In the genomic region with DNA sequence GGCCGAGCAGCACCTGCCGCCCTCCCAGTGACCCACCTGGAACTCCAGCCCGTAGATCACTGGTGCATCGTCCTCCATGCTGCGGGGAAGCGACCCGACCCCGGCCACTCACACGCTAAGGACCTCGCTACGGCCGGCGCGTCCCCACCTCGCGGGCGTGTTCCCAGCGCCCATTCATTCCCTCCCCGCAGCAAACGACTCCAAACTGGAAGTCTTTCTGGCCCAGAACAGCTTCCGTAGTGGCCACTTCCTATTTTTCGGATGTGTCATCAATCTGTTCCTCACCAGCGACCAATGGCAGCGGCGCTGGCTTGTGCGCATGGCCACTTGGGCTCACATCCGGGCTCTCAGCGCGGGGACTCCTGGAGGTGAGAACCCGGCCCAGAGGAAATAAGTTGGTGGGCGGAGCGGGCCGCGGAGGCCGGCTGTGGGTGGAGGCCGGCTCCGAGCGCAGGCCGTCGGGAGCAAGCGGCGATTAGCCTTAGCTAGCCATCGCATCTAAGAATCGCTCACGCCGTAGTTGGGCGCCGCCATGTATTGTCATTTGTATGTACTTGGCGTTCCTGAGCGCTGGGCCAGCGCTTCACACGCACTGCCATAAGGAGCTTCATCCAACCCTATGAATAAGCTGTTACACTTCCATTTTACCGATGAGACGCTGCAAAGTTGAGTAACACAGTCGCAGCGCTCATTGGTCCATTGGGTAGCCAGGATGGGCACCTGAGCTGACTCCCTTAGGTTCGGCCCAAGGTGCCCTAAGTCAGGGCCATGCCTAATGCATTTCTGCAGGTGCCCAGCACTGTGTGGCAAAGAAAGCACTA, we compare ENCODE assay signal across 1 cellular context.
A peak's percentile ranks its signal among the peaks of the same experiment; 100 is the strongest.
TF ChIP-seq lines count a peak whose summit lies in the region.

Gene EIPR1, minus strand, starts transcription at position 207 of the 821 bp plus-strand sequence. Its CDS starts 129 bp downstream, at position 78.

TF ChIP-seq in WTC11, 78 proteins besides CTCF, POLR2A, EP300 and RAD21 (continued from another document):
- TF ChIP-seq, protein P1, sequence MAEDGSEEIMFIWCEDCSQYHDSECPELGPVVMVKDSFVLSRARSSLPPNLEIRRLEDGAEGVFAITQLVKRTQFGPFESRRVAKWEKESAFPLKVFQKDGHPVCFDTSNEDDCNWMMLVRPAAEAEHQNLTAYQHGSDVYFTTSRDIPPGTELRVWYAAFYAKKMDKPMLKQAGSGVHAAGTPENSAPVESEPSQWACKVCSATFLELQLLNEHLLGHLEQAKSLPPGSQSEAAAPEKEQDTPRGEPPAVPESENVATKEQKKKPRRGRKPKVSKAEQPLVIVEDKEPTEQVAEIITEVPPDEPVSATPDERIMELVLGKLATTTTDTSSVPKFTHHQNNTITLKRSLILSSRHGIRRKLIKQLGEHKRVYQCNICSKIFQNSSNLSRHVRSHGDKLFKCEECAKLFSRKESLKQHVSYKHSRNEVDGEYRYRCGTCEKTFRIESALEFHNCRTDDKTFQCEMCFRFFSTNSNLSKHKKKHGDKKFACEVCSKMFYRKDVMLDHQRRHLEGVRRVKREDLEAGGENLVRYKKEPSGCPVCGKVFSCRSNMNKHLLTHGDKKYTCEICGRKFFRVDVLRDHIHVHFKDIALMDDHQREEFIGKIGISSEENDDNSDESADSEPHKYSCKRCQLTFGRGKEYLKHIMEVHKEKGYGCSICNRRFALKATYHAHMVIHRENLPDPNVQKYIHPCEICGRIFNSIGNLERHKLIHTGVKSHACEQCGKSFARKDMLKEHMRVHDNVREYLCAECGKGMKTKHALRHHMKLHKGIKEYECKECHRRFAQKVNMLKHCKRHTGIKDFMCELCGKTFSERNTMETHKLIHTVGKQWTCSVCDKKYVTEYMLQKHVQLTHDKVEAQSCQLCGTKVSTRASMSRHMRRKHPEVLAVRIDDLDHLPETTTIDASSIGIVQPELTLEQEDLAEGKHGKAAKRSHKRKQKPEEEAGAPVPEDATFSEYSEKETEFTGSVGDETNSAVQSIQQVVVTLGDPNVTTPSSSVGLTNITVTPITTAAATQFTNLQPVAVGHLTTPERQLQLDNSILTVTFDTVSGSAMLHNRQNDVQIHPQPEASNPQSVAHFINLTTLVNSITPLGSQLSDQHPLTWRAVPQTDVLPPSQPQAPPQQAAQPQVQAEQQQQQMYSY (CRISPR knock-in tag; IDR thresholded peaks at IDR 0.05), result no peak
- TF ChIP-seq ZNF532 (CRISPR knock-in tag; IDR thresholded peaks at IDR 0.05; ENCODE audit: borderline replicate concordance) (no peak), ELF4 (CRISPR knock-in tag; IDR thresholded peaks at IDR 0.05; ENCODE audit: low read depth) (0 out of 2 replicates have a peak, but pooled peaks have one; percentile 59), GTF2I (CRISPR knock-in tag; conservative IDR thresholded peaks at IDR 0.05) (no peak), ETV6 (CRISPR knock-in tag; IDR thresholded peaks at IDR 0.05) (peak; percentile 81; the same call in 1 of the 2 replicates), NFYB (CRISPR knock-in tag; conservative IDR thresholded peaks at IDR 0.05; ENCODE audit: low read depth) (peak; percentile 59), EMX1 (CRISPR knock-in tag; IDR thresholded peaks at IDR 0.05) (no peak), E2F5 (CRISPR knock-in tag; IDR thresholded peaks at IDR 0.05) (0 out of 2 replicates have a peak, but pooled peaks have one; percentile 50), MAX (CRISPR knock-in tag; IDR thresholded peaks at IDR 0.05) (peak; percentile 69), SMAD4 (CRISPR knock-in tag; IDR thresholded peaks at IDR 0.05) (no peak)
- TF ChIP-seq, protein P2, sequence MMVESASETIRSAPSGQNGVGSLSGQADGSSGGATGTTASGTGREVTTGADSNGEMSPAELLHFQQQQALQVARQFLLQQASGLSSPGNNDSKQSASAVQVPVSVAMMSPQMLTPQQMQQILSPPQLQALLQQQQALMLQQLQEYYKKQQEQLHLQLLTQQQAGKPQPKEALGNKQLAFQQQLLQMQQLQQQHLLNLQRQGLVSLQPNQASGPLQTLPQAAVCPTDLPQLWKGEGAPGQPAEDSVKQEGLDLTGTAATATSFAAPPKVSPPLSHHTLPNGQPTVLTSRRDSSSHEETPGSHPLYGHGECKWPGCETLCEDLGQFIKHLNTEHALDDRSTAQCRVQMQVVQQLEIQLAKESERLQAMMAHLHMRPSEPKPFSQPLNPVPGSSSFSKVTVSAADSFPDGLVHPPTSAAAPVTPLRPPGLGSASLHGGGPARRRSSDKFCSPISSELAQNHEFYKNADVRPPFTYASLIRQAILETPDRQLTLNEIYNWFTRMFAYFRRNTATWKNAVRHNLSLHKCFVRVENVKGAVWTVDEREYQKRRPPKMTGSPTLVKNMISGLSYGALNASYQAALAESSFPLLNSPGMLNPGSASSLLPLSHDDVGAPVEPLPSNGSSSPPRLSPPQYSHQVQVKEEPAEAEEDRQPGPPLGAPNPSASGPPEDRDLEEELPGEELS (CRISPR knock-in tag; IDR thresholded peaks at IDR 0.05), result no peak; the same call in 1 of the 2 replicates
- TF ChIP-seq, protein P3, sequence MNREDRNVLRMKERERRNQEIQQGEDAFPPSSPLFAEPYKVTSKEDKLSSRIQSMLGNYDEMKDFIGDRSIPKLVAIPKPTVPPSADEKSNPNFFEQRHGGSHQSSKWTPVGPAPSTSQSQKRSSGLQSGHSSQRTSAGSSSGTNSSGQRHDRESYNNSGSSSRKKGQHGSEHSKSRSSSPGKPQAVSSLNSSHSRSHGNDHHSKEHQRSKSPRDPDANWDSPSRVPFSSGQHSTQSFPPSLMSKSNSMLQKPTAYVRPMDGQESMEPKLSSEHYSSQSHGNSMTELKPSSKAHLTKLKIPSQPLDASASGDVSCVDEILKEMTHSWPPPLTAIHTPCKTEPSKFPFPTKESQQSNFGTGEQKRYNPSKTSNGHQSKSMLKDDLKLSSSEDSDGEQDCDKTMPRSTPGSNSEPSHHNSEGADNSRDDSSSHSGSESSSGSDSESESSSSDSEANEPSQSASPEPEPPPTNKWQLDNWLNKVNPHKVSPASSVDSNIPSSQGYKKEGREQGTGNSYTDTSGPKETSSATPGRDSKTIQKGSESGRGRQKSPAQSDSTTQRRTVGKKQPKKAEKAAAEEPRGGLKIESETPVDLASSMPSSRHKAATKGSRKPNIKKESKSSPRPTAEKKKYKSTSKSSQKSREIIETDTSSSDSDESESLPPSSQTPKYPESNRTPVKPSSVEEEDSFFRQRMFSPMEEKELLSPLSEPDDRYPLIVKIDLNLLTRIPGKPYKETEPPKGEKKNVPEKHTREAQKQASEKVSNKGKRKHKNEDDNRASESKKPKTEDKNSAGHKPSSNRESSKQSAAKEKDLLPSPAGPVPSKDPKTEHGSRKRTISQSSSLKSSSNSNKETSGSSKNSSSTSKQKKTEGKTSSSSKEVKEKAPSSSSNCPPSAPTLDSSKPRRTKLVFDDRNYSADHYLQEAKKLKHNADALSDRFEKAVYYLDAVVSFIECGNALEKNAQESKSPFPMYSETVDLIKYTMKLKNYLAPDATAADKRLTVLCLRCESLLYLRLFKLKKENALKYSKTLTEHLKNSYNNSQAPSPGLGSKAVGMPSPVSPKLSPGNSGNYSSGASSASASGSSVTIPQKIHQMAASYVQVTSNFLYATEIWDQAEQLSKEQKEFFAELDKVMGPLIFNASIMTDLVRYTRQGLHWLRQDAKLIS (CRISPR knock-in tag; IDR thresholded peaks at IDR 0.05; ENCODE audit: borderline replicate concordance), result no peak
- TF ChIP-seq, protein P4, sequence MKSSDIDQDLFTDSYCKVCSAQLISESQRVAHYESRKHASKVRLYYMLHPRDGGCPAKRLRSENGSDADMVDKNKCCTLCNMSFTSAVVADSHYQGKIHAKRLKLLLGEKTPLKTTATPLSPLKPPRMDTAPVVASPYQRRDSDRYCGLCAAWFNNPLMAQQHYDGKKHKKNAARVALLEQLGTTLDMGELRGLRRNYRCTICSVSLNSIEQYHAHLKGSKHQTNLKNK (CRISPR knock-in tag; IDR thresholded peaks at IDR 0.05), result no peak
- TF ChIP-seq, protein P5, sequence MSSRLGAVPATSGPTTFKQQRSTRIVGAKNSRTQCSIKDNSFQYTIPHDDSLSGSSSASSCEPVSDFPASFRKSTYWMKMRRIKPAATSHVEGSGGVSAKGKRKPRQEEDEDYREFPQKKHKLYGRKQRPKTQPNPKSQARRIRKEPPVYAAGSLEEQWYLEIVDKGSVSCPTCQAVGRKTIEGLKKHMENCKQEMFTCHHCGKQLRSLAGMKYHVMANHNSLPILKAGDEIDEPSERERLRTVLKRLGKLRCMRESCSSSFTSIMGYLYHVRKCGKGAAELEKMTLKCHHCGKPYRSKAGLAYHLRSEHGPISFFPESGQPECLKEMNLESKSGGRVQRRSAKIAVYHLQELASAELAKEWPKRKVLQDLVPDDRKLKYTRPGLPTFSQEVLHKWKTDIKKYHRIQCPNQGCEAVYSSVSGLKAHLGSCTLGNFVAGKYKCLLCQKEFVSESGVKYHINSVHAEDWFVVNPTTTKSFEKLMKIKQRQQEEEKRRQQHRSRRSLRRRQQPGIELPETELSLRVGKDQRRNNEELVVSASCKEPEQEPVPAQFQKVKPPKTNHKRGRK (CRISPR knock-in tag; IDR thresholded peaks at IDR 0.05; ENCODE audit: borderline replicate concordance), result no peak
